15 cellular contexts compared by ENCODE assay signal in the genomic region with DNA sequence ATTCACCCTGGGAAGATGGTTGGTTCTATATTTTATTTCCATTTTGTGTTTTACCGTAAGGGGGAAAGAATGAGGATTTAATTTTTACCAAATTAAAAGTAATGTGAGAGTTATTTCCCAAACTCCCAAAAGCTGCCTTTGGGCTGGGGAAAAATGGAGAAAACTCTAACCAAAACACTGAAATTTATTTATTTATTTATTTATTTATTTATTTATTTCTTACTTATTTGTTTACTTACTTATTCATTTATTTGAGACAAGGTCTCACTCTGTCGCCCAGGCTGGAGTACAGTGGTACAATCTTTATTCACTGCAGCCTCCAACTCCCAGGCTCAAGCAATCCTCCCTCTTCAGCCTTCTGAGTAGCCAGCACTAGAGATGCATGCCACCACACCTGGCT. TPM values are rescaled to one million over a fixed set of nuclear protein-coding genes. Genes with fewer than 3 reads are reported as not detected.
DNase-seq lines count a peak whose midpoint lies in the region; ATAC-seq and TF ChIP-seq lines count a peak whose summit lies in the region.
"Had no signal": no experiment of that assay in that cellular context is flagged by ENCODE, and none has a peak within 500 bp of the region (broad histone marks: within the 10 kb centered on the region; RNA-seq: fewer than 3 reads in every experiment).

No MANE protein-coding gene starts in this region.

- POLR2A ChIA-PET in PC-3 (lab: Charles Lee; ENCODE audit: unreplicated experiment), result no interaction called here

- no peak for ATAC-seq in PC-3
- ATAC-seq in GM19328 (IDR thresholded peaks at IDR 0.05; ENCODE audit: unreplicated experiment), result no peak
- ATAC-seq: CD8-positive, alpha-beta T cell had no signal

- TF ChIP-seq CTCF in PC-3 (conservative IDR thresholded peaks at IDR 0.05; ENCODE audit: low read depth, low read length) (no peak), BE2C (IDR thresholded peaks at IDR 0.05; ENCODE audit: low read depth, low read length) (no peak)

- no peak overlapping the region for H3K4me3 ChIP-seq in PC-3 (ENCODE audit: low read length)
- H3K4me3 ChIP-seq in BE2C (ENCODE audit: low read depth, low read length), result no peak overlapping the region
- H3K4me3 ChIP-seq: BLaER1 treated with 17β-estradiol and CSF1 and Interleukin-3, amounts not matched to agents 10 nM and 100 nM had no signal

- H3K9me3 ChIP-seq in PC-3 (ENCODE audit: low read length), result no peaks in the 10 kb centered on the region
- no peaks in the 10 kb centered on the region for H3K9me3 ChIP-seq in BE2C
- H3K9me3 ChIP-seq: BLaER1 treated with 17β-estradiol and CSF1 and Interleukin-3, amounts not matched to agents 10 nM and 100 nM; Caco-2 had no signal

- no peak overlapping the region for H3K27ac ChIP-seq in PC-3 (ENCODE audit: low read length)
- H3K27ac ChIP-seq: BLaER1 treated with 17β-estradiol and CSF1 and Interleukin-3, amounts not matched to agents 10 nM and 100 nM; C4-2B had no signal

- H4K20me1 ChIP-seq in PC-3 (ENCODE audit: low read length), result no peaks in the 10 kb centered on the region
- H4K20me1 ChIP-seq: BLaER1 treated with 17β-estradiol and CSF1 and Interleukin-3, amounts not matched to agents 10 nM and 100 nM had no signal

- no peak overlapping the region for H3K9ac ChIP-seq in PC-3 (ENCODE audit: low read length)
- H3K9ac ChIP-seq: BLaER1 treated with 17β-estradiol and CSF1 and Interleukin-3, amounts not matched to agents 10 nM and 100 nM had no signal

- H3K27me3 ChIP-seq in PC-3 (ENCODE audit: low read length), result no peaks in the 10 kb centered on the region
- H3K27me3 ChIP-seq in BE2C, result no peaks in the 10 kb centered on the region
- H3K27me3 ChIP-seq: BLaER1 treated with 17β-estradiol and CSF1 and Interleukin-3, amounts not matched to agents 10 nM and 100 nM had no signal

- H3K79me2 ChIP-seq in PC-3 (ENCODE audit: low read length), result no peaks in the 10 kb centered on the region

- CTCF ChIA-PET in PC-3 (lab: Charles Lee), result no interaction called here

- no peaks in the 10 kb centered on the region for H3K9me2 ChIP-seq in PC-3 (replicated peaks; ENCODE audit: low read length)

- no peak for DNase-seq in PC-3
- DNase-seq in islet precursor cell, result peak; percentile 3
- DNase-seq in BE2C, result no peak
- DNase-seq in NCI-H82 treated with DMSO at 0.1 percent for 48 hours (lab: John Stamatoyannopoulos, UW; ENCODE audit: unreplicated experiment), result no peak
- DNase-seq: 8988T; ACHN; Caco-2; Calu3; CD4-positive, alpha-beta T cell; CD8-positive, alpha-beta T cell; DMS79 treated with DMSO at 0.1 percent for 48 hours; GF-D8 had no signal

- peaks cover 5% of the 10 kb centered on the region for H3F3A ChIP-seq in PC-3 (ENCODE audit: low read length, unreplicated experiment)

- no TSS peak for BruUV-seq in PC-3 (replicated peaks; lab: Mats Ljungman, UMichigan)

- peak overlapping the region; percentile 80 for H3K4me2 ChIP-seq in PC-3 (ENCODE audit: low read length)
- H3K4me2 ChIP-seq: BLaER1 treated with 17β-estradiol and CSF1 and Interleukin-3, amounts not matched to agents 10 nM and 100 nM had no signal

- H2AFZ ChIP-seq in PC-3 (ENCODE audit: low read length), result no peak overlapping the region

- H3K4me1 ChIP-seq in PC-3 (ENCODE audit: insufficient read depth, low read length) (peaks cover 7% of the 10 kb centered on the region), BE2C (peaks cover 8% of the 10 kb centered on the region)
- H3K4me1 ChIP-seq: Caco-2 had no signal

- intact Hi-C loops in PC-3 (cut with micrococcal nuclease), result loop anchor here (2.0 to 10.0 kb wide), 4 partner anchors 148 to 298 kb away; no protein-coding TSS in a partner anchor

- no peaks in the 10 kb centered on the region for H3K36me3 ChIP-seq in PC-3 (ENCODE audit: low read depth, low read length)
- no peaks in the 10 kb centered on the region for H3K36me3 ChIP-seq in BE2C
- H3K36me3 ChIP-seq: BLaER1 treated with 17β-estradiol and CSF1 and Interleukin-3, amounts not matched to agents 10 nM and 100 nM had no signal

RNA-seq across cellular contexts. Expression of a gene that starts 38.0 kb away (rescaled TPM):
- 16.8 and 18.4 TPM in 2 replicates for total RNA-seq in PC-3 (2014; rRNA removed)
- polyA plus RNA-seq in BE2C (2012; ENCODE audit: insufficient read depth, insufficient read length, low read depth), result 23.9 TPM
